8 cellular contexts compared by ENCODE assay signal in genomic region chr6:15248451-15249370, GRCh38. TPM values are rescaled to one million over a fixed set of nuclear protein-coding genes. Genes with fewer than 3 reads are reported as not detected.
DNase-seq lines count a peak whose midpoint lies in the region; ATAC-seq and TF ChIP-seq lines count a peak whose summit lies in the region.

No MANE protein-coding gene starts in this region.

- TF ChIP-seq CTCF in neural cell (IDR thresholded peaks at IDR 0.05; ENCODE audit: poor library complexity, severe bottlenecking) = peak; percentile 55

- peak overlapping the region; percentile 74 for H2AFZ ChIP-seq in neural cell (ENCODE audit: low read depth, low read length)

- H3F3A ChIP-seq in neural cell (ENCODE audit: insufficient read depth, low read length, poor library complexity, severe bottlenecking) = no peaks in the 10 kb centered on the region

- no peaks in the 10 kb centered on the region for H3K9me2 ChIP-seq in neural cell (ENCODE audit: insufficient read depth, low read length)

- peak overlapping the region; percentile 86 for H3K9ac ChIP-seq in neural cell (ENCODE audit: low read length)

- H3K27me3 ChIP-seq in MG63 = no peaks in the 10 kb centered on the region
- H3K27me3 ChIP-seq in neural cell (ENCODE audit: insufficient read depth, low read depth, low read length) = no peaks in the 10 kb centered on the region

- TF ChIP-seq RAD21 in neural cell (conservative IDR thresholded peaks at IDR 0.05) = peak; percentile 69

- H4K20me1 ChIP-seq in neural cell (ENCODE audit: insufficient read depth) = no peaks in the 10 kb centered on the region

- peak overlapping the region; percentile 90 for H3K27ac ChIP-seq in neural cell (ENCODE audit: low read length)

- DNase-seq in DMS114 treated with DMSO at 0.1 percent for 48 hours (lab: John Stamatoyannopoulos, UW; ENCODE audit: unreplicated experiment) = peak; percentile 86
- peak; percentile 62 for DNase-seq in GOT3 (lab: John Stamatoyannopoulos, UW)
- DNase-seq in MG63 = peak; percentile 91
- peak; percentile 52 for DNase-seq in SHP77 treated with DMSO at 0.1 percent for 48 hours (lab: John Stamatoyannopoulos, UW)
- DNase-seq in activated gamma-delta T cell (lab: John Stamatoyannopoulos, UW) = peak; percentile 92
- peak; percentile 89 for DNase-seq in fibroblast of the conjunctiva (ENCODE audit: low read depth)
- peak; percentile 96 for DNase-seq in stimulated activated naive CD8-positive, alpha-beta T cell treated with anti-CD3 and anti-CD28 coated beads, Interleukin-15, Interleukin-2, amounts not matched to agents 100 U/mL and 50 U/mL, for 24 hours

- H3K4me3 ChIP-seq in MG63 (peak overlapping the region; percentile 57), neural cell (ENCODE audit: low read length) (peak overlapping the region; percentile 90)

- no peaks in the 10 kb centered on the region for H3K36me3 ChIP-seq in MG63
- H3K36me3 ChIP-seq in neural cell (ENCODE audit: insufficient read depth, low read length) = no peaks in the 10 kb centered on the region

- peak; percentile 60 for ATAC-seq in stimulated activated naive CD8-positive, alpha-beta T cell treated with anti-CD3 and anti-CD28 coated beads, Interleukin-15, Interleukin-2, amounts not matched to agents 100 U/mL and 50 U/mL, for 24 hours

- H3K79me2 ChIP-seq in neural cell (replicated peaks; ENCODE audit: insufficient read depth, low read length) = peaks cover 66% of the 10 kb centered on the region

- H3K9me3 ChIP-seq in MG63 (no peaks in the 10 kb centered on the region), neural cell (ENCODE audit: low read length) (no peaks in the 10 kb centered on the region)

- no peak for TF ChIP-seq EP300 in neural cell (conservative IDR thresholded peaks at IDR 0.05; ENCODE audit: poor library complexity, severe bottlenecking)

- H3K4me2 ChIP-seq in neural cell (ENCODE audit: low read length) = peak overlapping the region; percentile 85

TF ChIP-seq in neural cell, 6 proteins besides CTCF, POLR2A, EP300 and RAD21:
- TF ChIP-seq EZH2 (IDR thresholded peaks at IDR 0.05; ENCODE audit: borderline replicate concordance, insufficient read depth, low read length, poor library complexity, severe bottlenecking) = no peak
- peak; percentile 70 for TF ChIP-seq SMC3 (conservative IDR thresholded peaks at IDR 0.05; ENCODE audit: poor library complexity)
- peak; percentile 61 for TF ChIP-seq POLR2AphosphoS5 (IDR thresholded peaks at IDR 0.05)
- peak; percentile 42 for TF ChIP-seq TAF1 (IDR thresholded peaks at IDR 0.05; ENCODE audit: low read depth)
- TF ChIP-seq, protein P1, sequence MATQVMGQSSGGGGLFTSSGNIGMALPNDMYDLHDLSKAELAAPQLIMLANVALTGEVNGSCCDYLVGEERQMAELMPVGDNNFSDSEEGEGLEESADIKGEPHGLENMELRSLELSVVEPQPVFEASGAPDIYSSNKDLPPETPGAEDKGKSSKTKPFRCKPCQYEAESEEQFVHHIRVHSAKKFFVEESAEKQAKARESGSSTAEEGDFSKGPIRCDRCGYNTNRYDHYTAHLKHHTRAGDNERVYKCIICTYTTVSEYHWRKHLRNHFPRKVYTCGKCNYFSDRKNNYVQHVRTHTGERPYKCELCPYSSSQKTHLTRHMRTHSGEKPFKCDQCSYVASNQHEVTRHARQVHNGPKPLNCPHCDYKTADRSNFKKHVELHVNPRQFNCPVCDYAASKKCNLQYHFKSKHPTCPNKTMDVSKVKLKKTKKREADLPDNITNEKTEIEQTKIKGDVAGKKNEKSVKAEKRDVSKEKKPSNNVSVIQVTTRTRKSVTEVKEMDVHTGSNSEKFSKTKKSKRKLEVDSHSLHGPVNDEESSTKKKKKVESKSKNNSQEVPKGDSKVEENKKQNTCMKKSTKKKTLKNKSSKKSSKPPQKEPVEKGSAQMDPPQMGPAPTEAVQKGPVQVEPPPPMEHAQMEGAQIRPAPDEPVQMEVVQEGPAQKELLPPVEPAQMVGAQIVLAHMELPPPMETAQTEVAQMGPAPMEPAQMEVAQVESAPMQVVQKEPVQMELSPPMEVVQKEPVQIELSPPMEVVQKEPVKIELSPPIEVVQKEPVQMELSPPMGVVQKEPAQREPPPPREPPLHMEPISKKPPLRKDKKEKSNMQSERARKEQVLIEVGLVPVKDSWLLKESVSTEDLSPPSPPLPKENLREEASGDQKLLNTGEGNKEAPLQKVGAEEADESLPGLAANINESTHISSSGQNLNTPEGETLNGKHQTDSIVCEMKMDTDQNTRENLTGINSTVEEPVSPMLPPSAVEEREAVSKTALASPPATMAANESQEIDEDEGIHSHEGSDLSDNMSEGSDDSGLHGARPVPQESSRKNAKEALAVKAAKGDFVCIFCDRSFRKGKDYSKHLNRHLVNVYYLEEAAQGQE (IDR thresholded peaks at IDR 0.05; ENCODE audit: borderline replicate concordance) = peak; percentile 57
- peak; percentile 73 for TF ChIP-seq MXI1 (conservative IDR thresholded peaks at IDR 0.05; ENCODE audit: poor library complexity, severe bottlenecking)

RNA-seq across cellular contexts. Expression of gene JARID2, which starts 2.8 kb away (rescaled TPM):
- total RNA-seq in MG63 (2014; rRNA removed; shearing (Covaris generic); ENCODE audit: low replicate concordance) = 0.56 and 1.1 TPM in 2 replicates
- 25.0 and 25.5 TPM in 2 replicates for polyA plus RNA-seq in neural cell
- polyA minus RNA-seq in neural cell = 62.3 and 63.8 TPM in 2 replicates

Comparison
In these comparisons a context has a peak if more than half of its experiments do, and no peak if none do; other contexts are left out.
1. Peak in every context shown above with its lines: DNase-seq, ATAC-seq, H3K4me3 ChIP-seq and H3K27ac ChIP-seq.